In genomic region chr15:64895285-64896065, GRCh38 we compare ENCODE assay signal across 8 cellular contexts. TPM values are rescaled to one million over a fixed set of nuclear protein-coding genes. Genes with fewer than 3 reads are reported as not detected.
DNase-seq lines count a peak whose midpoint lies in the region; TF ChIP-seq lines count a peak whose summit lies in the region.

No MANE protein-coding gene starts in this region.

- TF ChIP-seq CTCF in chondrocyte (IDR thresholded peaks at IDR 0.05) = peak; percentile 41
- TF ChIP-seq CTCF in lower leg skin (IDR thresholded peaks at IDR 0.05) = no peak

- no peaks in the 10 kb centered on the region for H3K36me3 Mint-ChIP-seq in chondrocyte (ENCODE audit: low read depth)

- H3K9me3 Mint-ChIP-seq in chondrocyte (ENCODE audit: low read depth) = no peaks in the 10 kb centered on the region

- no peaks in the 10 kb centered on the region for H3K36me3 ChIP-seq in H7 (replicated peaks; ENCODE audit: control insufficient read depth, insufficient read depth, low read length)
- H3K36me3 ChIP-seq in mesenchymal stem cell (ENCODE audit: control insufficient read depth in 1 of 2, insufficient read depth in 2 of 2, low read depth in 1 of 2, low read length in 2 of 2) = no peaks in the 10 kb centered on the region
- H3K36me3 ChIP-seq in urinary bladder (ENCODE audit: insufficient read depth) = no peaks in the 10 kb centered on the region

- peak overlapping the region in 1 of 2 experiments; percentile 87 for H2BK12ac ChIP-seq in mesenchymal stem cell (ENCODE audit: low read length in 2 of 2)

- 0 out of 2 replicates have a peak overlapping the region, but pooled peaks have one; percentile 43 for H3K4me3 ChIP-seq in H7 (ENCODE audit: insufficient read depth, low read depth, low read length)
- H3K4me3 ChIP-seq in mesenchymal stem cell (ENCODE audit: insufficient read depth in 1 of 2, low read depth in 1 of 2, low read length in 2 of 2) = peak overlapping the region in 1 of 2 experiments; percentile 69
- H3K4me3 ChIP-seq in urinary bladder (ENCODE audit: low read depth, low read length) = no peak overlapping the region
- H3K4me3 ChIP-seq in lower leg skin (ENCODE audit: low read depth, poor library complexity, severe bottlenecking) = no peak overlapping the region

- TF ChIP-seq POLR2A in lower leg skin (IDR thresholded peaks at IDR 0.05) = no peak

- H3K27ac Mint-ChIP-seq in chondrocyte (ENCODE audit: unreplicated experiment) = no peak overlapping the region

- H2AK5ac ChIP-seq in mesenchymal stem cell (ENCODE audit: low read length, severe bottlenecking) = peak overlapping the region; percentile 10

- no peak overlapping the region for H2BK5ac ChIP-seq in mesenchymal stem cell (ENCODE audit: low read depth, low read length, poor library complexity, severe bottlenecking)

- no peaks in the 10 kb centered on the region for H3K27me3 ChIP-seq in H7 (ENCODE audit: control insufficient read depth, insufficient read depth, low read length)
- H3K27me3 ChIP-seq in mesenchymal stem cell (ENCODE audit: control insufficient read depth in 1 of 2, insufficient read depth in 1 of 2, low read length in 2 of 2) = no peaks in the 10 kb centered on the region

- H3K27ac ChIP-seq in mesenchymal stem cell (ENCODE audit: low read length, poor library complexity, severe bottlenecking) (no peak overlapping the region), urinary bladder (ENCODE audit: low read depth) (peak overlapping the region; percentile 79)

- peak overlapping the region; percentile 71 for H2BK120ac ChIP-seq in mesenchymal stem cell (ENCODE audit: low read depth, low read length)

- no peaks in the 10 kb centered on the region for H3K79me1 ChIP-seq in mesenchymal stem cell (replicated peaks; ENCODE audit: low read length, poor library complexity, severe bottlenecking)

- H3K9me3 ChIP-seq in mesenchymal stem cell (ENCODE audit: control insufficient read depth, low read length) = no peaks in the 10 kb centered on the region

- intact Hi-C loops in lower leg skin (cut with DNase I; ENCODE audit: low total_unique reads) = no loop called here

- peak overlapping the region; percentile 85 for H3K9ac ChIP-seq in mesenchymal stem cell (ENCODE audit: low read length)

- peaks cover 24% of the 10 kb centered on the region for H3K4me1 ChIP-seq in mesenchymal stem cell (ENCODE audit: control insufficient read depth, insufficient read depth, low read depth, low read length)
- H3K4me1 ChIP-seq in urinary bladder (ENCODE audit: insufficient read depth) = peaks cover 2% of the 10 kb centered on the region

- H3K14ac ChIP-seq in mesenchymal stem cell (ENCODE audit: low read length in 2 of 2) = peak overlapping the region in 1 of 2 experiments; percentile 30

- peak overlapping the region; percentile 88 for H2BK15ac ChIP-seq in mesenchymal stem cell (ENCODE audit: low read depth, poor library complexity, severe bottlenecking)

- peak overlapping the region; percentile 74 to 89 for H3K4ac ChIP-seq in mesenchymal stem cell (ENCODE audit: low read depth in 1 of 2, low read length in 2 of 2)

- H3K4me3 Mint-ChIP-seq in chondrocyte (ENCODE audit: unreplicated experiment) = no peak overlapping the region

- peak overlapping the region; percentile 78 for H4K91ac ChIP-seq in mesenchymal stem cell (ENCODE audit: low read length)

- H3K4me2 ChIP-seq in mesenchymal stem cell (ENCODE audit: low read length, poor library complexity, severe bottlenecking) = no peak overlapping the region

- H2AFZ ChIP-seq in mesenchymal stem cell (ENCODE audit: low read depth, low read length) = no peak overlapping the region

- peak; percentile 60 for DNase-seq in EH (ENCODE audit: low read depth)
- no peak for DNase-seq in H7
- peak; percentile 52 for DNase-seq in SIG-M5 (lab: John Stamatoyannopoulos, UW)
- no peak for DNase-seq in chondrocyte (ENCODE audit: low spot score)
- DNase-seq in mesenchymal stem cell = peak; percentile 89
- no peak for DNase-seq in lower leg skin (ENCODE audit: low spot score in 2 of 2)
- no peak for DNase-seq in retina

- H3K23ac ChIP-seq in mesenchymal stem cell (ENCODE audit: low read length in 2 of 2) = no peak overlapping the region

- H3K4me1 Mint-ChIP-seq in chondrocyte (ENCODE audit: low read depth) = peaks cover 61% of the 10 kb centered on the region

- H3K27me3 Mint-ChIP-seq in chondrocyte (ENCODE audit: low read depth) = no peaks in the 10 kb centered on the region

- WGBS in mesenchymal stem cell = 53% methylated on average over 3 of the region's 6 CpGs
- 49% methylated on average over 6 of the region's 6 CpGs for WGBS in urinary bladder
- WGBS in lower leg skin, 2 donors = 22 to 30% methylated on average over 6 of the region's 6 CpGs

- peak overlapping the region; percentile 50 to 87 for H3K18ac ChIP-seq in mesenchymal stem cell (ENCODE audit: low read depth in 1 of 2, low read length in 2 of 2)

- peak overlapping the region; percentile 95 for H4K8ac ChIP-seq in mesenchymal stem cell (ENCODE audit: low read length)

RNA-seq across cellular contexts. Expression of gene ANKDD1A, which starts 16.2 kb away (rescaled TPM):
- 4.8 and 4.9 TPM in 2 replicates for total RNA-seq in H7 (2014; rRNA removed; shearing (Covaris generic))
- total RNA-seq in chondrocyte = 3.4 to 4.3 TPM (median 3.8 TPM) in 3 replicates
- polyA plus RNA-seq in mesenchymal stem cell (2013, experiment 1 of 2) = 2.1 TPM
- polyA plus RNA-seq in mesenchymal stem cell (2013, experiment 2 of 2) = 2.1 TPM
- total RNA-seq in urinary bladder = 12.4 TPM
- 7.5 TPM for polyA plus RNA-seq in urinary bladder
- total RNA-seq in lower leg skin = 1 to 10 TPM; 1.3 to 2.8 (median 1.7) TPM

RNA-seq across cellular contexts. Expression of gene PLEKHO2, which starts 53.8 kb away (rescaled TPM):
- 14.5 and 17.0 TPM in 2 replicates for total RNA-seq in H7 (2014; rRNA removed; shearing (Covaris generic))
- 19.5 to 20.3 TPM (median 20.3 TPM) in 3 replicates for total RNA-seq in chondrocyte
- 16.3 TPM for polyA plus RNA-seq in mesenchymal stem cell (2013, experiment 1 of 2)
- polyA plus RNA-seq in mesenchymal stem cell (2013, experiment 2 of 2) = 17.0 TPM
- total RNA-seq in urinary bladder = 25.6 TPM
- polyA plus RNA-seq in urinary bladder = 40.2 TPM
- 10 to 100 TPM in 1 of 4 donors, 1 to 10 TPM in 3; 5.7 to 15.6 (median 7.3) TPM for total RNA-seq in lower leg skin

Comparison
In these comparisons a context has a peak if more than half of its experiments do, and no peak if none do; other contexts are left out.
1. DNase-seq: peak in EH (single experiment), SIG-M5 (single experiment) and mesenchymal stem cell (single experiment); none in H7 (single experiment), chondrocyte (single experiment), lower leg skin (0 of 2) and retina (single experiment).